Comparison of ENCODE assay signal across 10 cellular contexts in the genomic region with DNA sequence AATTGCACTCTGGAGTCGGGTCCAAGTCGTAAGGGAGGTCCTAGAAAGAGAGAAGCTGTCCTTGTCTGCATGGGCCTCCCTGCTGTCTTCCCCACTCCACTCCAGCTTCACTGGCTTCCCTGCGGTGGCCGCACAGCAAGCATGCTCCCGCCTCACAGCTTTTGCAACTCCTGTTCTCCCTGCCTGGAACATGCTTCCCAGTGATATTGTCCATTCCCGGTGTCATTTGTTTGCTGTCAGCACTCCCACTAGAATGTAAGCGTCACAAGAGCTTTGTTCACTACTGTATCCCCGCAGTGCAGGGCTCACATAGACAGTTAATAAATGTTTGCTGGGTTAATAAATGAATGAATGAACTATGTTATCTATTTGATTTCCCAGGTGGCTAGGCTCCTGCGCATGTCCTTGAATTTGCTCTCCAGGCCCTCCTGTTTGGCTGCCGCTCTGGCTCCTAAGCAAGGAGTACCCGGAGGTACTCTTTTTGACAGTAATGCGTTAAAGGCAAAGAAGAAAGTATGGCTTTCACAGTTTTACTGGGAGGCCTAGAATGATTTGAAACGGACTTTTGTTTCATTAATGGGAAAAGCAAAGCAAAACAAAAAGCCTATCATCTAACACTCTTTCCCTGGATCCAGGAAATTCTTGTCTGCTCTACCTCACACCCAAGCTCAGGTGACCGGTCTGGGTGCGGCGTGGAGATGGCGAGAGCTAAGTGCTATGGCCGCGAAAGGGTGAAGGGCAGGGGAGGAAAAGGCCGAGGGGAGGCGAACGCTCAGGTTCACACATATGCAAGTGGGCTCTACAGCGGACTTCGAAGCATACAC. TPM values are rescaled to one million over a fixed set of nuclear protein-coding genes. Genes with fewer than 3 reads are reported as not detected.
DNase-seq lines count a peak whose midpoint lies in the region; ATAC-seq, FAIRE-seq and TF ChIP-seq lines count a peak whose summit lies in the region.
"Had no signal": no experiment of that assay in that cellular context is flagged by ENCODE, and none has a peak within 500 bp of the region (broad histone marks: within the 10 kb centered on the region; RNA-seq: fewer than 3 reads in every experiment).

No MANE protein-coding gene starts in this region.

- CTCF ChIA-PET in activated B cell treated with CpG ODN at 0.5 μM for 24 hours (lab: Charles Lee) = interaction anchor here (0.9 to 3.6 kb wide), 4 partner anchors 31 to 264 kb away, joined by 3 to 23 read pairs (median 8); a partner anchor contains a TSS

- TF ChIP-seq POLR2A in erythroblast (IDR thresholded peaks at IDR 0.05; ENCODE audit: low read length) = no peak

- peak overlapping the region; percentile 40 to 67 for H3K27ac ChIP-seq in kidney (ENCODE audit: low read depth in 2 of 2, low read length in 2 of 2)

- no peaks in the 10 kb centered on the region for H3K36me3 Mint-ChIP-seq in activated B cell treated with CpG ODN at 0.5 μM for 24 hours (ENCODE audit: low read depth)

- FAIRE-seq in kidney (lab: Jason Lieb, UNC) = no peak
- FAIRE-seq: GM12892 had no signal

- H3K4me1 ChIP-seq in kidney (ENCODE audit: control insufficient read depth in 1 of 2, insufficient read depth in 1 of 2, low read depth in 1 of 2, low read length in 2 of 2) = peaks cover 13 to 16% of the 10 kb centered on the region in 2 donors

- peak overlapping the region; percentile 17 for H3K4me3 Mint-ChIP-seq in activated B cell treated with CpG ODN at 0.5 μM for 24 hours

- peak; percentile 18 for ATAC-seq in left ventricle myocardium superior
- no peak for ATAC-seq in left cardiac atrium
- no peak for ATAC-seq in activated B cell treated with CpG ODN at 0.5 μM for 24 hours (ENCODE audit: low read depth)

- H3K4me1 Mint-ChIP-seq in activated B cell treated with CpG ODN at 0.5 μM for 24 hours = peaks cover 65% of the 10 kb centered on the region

- no peak overlapping the region for H3K9ac ChIP-seq in kidney (ENCODE audit: low read length in 2 of 2)
- H3K9ac ChIP-seq: SK-N-SH had no signal

- intact Hi-C loops in left ventricle myocardium superior (cut with micrococcal nuclease) (loop anchor here (2.0 kb wide), 1 partner anchor 31 kb away; no protein-coding TSS in a partner anchor), left cardiac atrium (cut with DNase I) (loop anchor here (1.0 to 5.0 kb wide), 2 partner anchors 32 to 36 kb away; no protein-coding TSS in a partner anchor), activated B cell treated with CpG ODN at 0.5 μM for 24 hours (cut with micrococcal nuclease) (loop anchor here (1.0 to 5.0 kb wide), 6 partner anchors 17 to 161 kb away; a partner anchor contains a TSS), kidney (cut with DNase I) (no loop called here)

- TF ChIP-seq CTCF in activated B cell treated with CpG ODN at 0.5 μM for 24 hours (IDR thresholded peaks at IDR 0.05) (no peak), kidney (IDR thresholded peaks at IDR 0.05; ENCODE audit: borderline replicate concordance, extremely low read depth, insufficient read depth) (no peak), GM10266 (IDR thresholded peaks at IDR 0.05; ENCODE audit: control insufficient read depth, insufficient read depth, low read depth, missing control alignments) (no peak)

- H3K27ac Mint-ChIP-seq in activated B cell treated with CpG ODN at 0.5 μM for 24 hours = peak overlapping the region; percentile 92

- POLR2A ChIA-PET in activated B cell treated with CpG ODN at 0.5 μM for 24 hours (lab: Charles Lee) = interaction anchor here (1.0 to 5.1 kb wide), 9 partner anchors 8 to 251 kb away, joined by 3 to 73 read pairs (median 20); a partner anchor contains a TSS

- H3K36me3 ChIP-seq in kidney (ENCODE audit: control insufficient read depth in 1 of 2, insufficient read depth in 2 of 2, low read length in 2 of 2) = no peaks in the 10 kb centered on the region

- H3K9me3 Mint-ChIP-seq in activated B cell treated with CpG ODN at 0.5 μM for 24 hours = no peaks in the 10 kb centered on the region

- peak overlapping the region in 1 of 2 donors; percentile 47 for H3K4me3 ChIP-seq in kidney (ENCODE audit: low read length in 2 of 2)

- DNase-seq in left ventricle myocardium superior (no peak), left cardiac atrium (no peak), activated B cell treated with CpG ODN at 0.5 μM for 24 hours (no peak), kidney (no peak), erythroblast (lab: John Stamatoyannopoulos, UW) (no peak), CD1c-positive myeloid dendritic cell (ENCODE audit: extremely low spot score) (no peak), GM10266 (ENCODE audit: extremely low spot score) (no peak), SK-N-DZ (ENCODE audit: low spot score) (no peak)
- DNase-seq: SK-N-SH had no signal

- H3K9me3 ChIP-seq in kidney (ENCODE audit: control insufficient read depth in 1 of 2, low read length in 2 of 2) = no peaks in the 10 kb centered on the region
- H3K9me3 ChIP-seq: SK-N-SH had no signal

- H3K27me3 Mint-ChIP-seq in activated B cell treated with CpG ODN at 0.5 μM for 24 hours = no peaks in the 10 kb centered on the region

RNA-seq across cellular contexts. Expression of a gene that starts 6.2 kb away (rescaled TPM):
- total RNA-seq in left ventricle myocardium superior (4.7 TPM), left cardiac atrium (10 to 100 TPM in 1 of 2 donors, 1 to 10 TPM in 1; 8.2 to 12.0 TPM), activated B cell treated with CpG ODN at 0.5 μM for 24 hours (30.8 and 33.7 TPM in 2 replicates), kidney (26.6 TPM)
- 235 TPM for polyA plus RNA-seq in kidney (ENCODE audit: insufficient read depth, low read depth, low replicate concordance)
- polyA plus RNA-seq in SK-N-DZ (2014; cell fraction: cytosol; rRNA removed) = 0.48 and 2.2 TPM in 2 replicates
- polyA plus RNA-seq in SK-N-DZ (2014; cell fraction: nucleus; rRNA removed) = 0.37 and 1.5 TPM in 2 replicates

RNA-seq across cellular contexts. Expression of a gene that starts 8.3 kb away (rescaled TPM):
- total RNA-seq in left ventricle myocardium superior (113 TPM), left cardiac atrium (10 to 100 TPM; 79.4 to 95.7 TPM), activated B cell treated with CpG ODN at 0.5 μM for 24 hours (142 and 150 TPM in 2 replicates), kidney (74.3 TPM)
- polyA plus RNA-seq in kidney (ENCODE audit: insufficient read depth, low read depth, low replicate concordance) = 255 TPM
- 263 and 507 TPM in 2 replicates for polyA plus RNA-seq in SK-N-DZ (2014; cell fraction: cytosol; rRNA removed)
- 124 and 172 TPM in 2 replicates for polyA plus RNA-seq in SK-N-DZ (2014; cell fraction: nucleus; rRNA removed)

RNA-seq across cellular contexts. Expression of a gene that starts 15.0 kb away (rescaled TPM):
- total RNA-seq in left ventricle myocardium superior (19.9 TPM), left cardiac atrium (10 to 100 TPM; 51.2 to 52.2 TPM), activated B cell treated with CpG ODN at 0.5 μM for 24 hours (3.4 and 4.1 TPM in 2 replicates), kidney (108 TPM)
- 30.1 TPM for polyA plus RNA-seq in kidney (ENCODE audit: insufficient read depth, low read depth, low replicate concordance)
- 3.1 and 4.2 TPM in 2 replicates for polyA plus RNA-seq in SK-N-DZ (2014; cell fraction: cytosol; rRNA removed)
- polyA plus RNA-seq in SK-N-DZ (2014; cell fraction: nucleus; rRNA removed) = 1.7 and 3.4 TPM in 2 replicates

RNA-seq across cellular contexts. Expression of a gene that starts 50.1 kb away (rescaled TPM):
- 61.9 TPM for total RNA-seq in left ventricle myocardium superior
- total RNA-seq in left cardiac atrium = 10 to 100 TPM; 63.5 to 73.1 TPM
- total RNA-seq in activated B cell treated with CpG ODN at 0.5 μM for 24 hours = 83.2 and 83.3 TPM in 2 replicates
- 207 TPM for total RNA-seq in kidney
- polyA plus RNA-seq in kidney (ENCODE audit: insufficient read depth, low read depth, low replicate concordance) = 74.7 TPM
- polyA plus RNA-seq in SK-N-DZ (2014; cell fraction: cytosol; rRNA removed) = 2.2 and 2.5 TPM in 2 replicates
- 1.6 and 3.7 TPM in 2 replicates for polyA plus RNA-seq in SK-N-DZ (2014; cell fraction: nucleus; rRNA removed)

RNA-seq across cellular contexts. Expression of a gene that starts 54.9 kb away (rescaled TPM):
- total RNA-seq in left ventricle myocardium superior = 184 TPM
- 100 to 1,000 TPM; 102 to 104 TPM for total RNA-seq in left cardiac atrium
- 174 and 190 TPM in 2 replicates for total RNA-seq in activated B cell treated with CpG ODN at 0.5 μM for 24 hours
- total RNA-seq in kidney = 80.8 TPM
- polyA plus RNA-seq in kidney (ENCODE audit: insufficient read depth, low read depth, low replicate concordance) = 101 TPM
- polyA plus RNA-seq in SK-N-DZ (2014; cell fraction: cytosol; rRNA removed) = 76.2 and 108 TPM in 2 replicates
- polyA plus RNA-seq in SK-N-DZ (2014; cell fraction: nucleus; rRNA removed) = 100 and 131 TPM in 2 replicates
